In the genomic region with DNA sequence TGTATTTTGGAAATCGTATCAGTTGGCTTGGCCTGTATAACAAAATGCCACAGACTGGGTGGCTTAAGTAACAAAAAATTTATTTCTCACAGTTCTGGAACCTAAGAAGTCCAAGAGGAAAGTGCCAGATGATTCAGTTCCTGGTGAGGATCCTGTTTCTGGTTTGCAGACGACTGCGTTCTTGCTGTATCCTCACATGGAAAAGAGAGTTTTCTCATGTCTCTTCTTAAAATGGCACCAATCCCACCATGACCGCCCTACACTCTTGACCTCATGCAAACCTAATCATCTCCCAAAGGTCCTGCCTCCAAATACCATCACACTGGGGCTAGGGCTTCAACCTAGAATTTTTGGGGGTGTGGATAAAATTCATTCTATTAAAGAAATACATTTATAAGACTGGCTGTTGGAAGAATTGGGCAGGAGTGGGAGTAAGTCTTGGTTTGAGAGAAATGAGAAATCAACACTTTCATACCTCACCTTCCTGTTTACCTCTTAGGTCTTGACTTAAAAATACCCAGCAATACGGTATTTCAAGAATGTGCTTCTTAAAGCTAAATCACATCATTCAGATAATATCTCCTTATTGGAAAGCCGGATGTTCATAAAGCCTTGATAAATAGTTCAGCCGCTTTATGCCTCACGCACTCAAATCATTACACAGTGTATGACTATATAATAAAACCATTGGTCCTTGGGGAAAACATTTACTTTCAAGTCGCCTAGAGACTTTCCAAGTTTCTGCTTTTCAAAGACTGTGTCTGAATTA, we compare ENCODE assay signal across 16 cellular contexts.
DNase-seq lines count a peak whose midpoint lies in the region; ATAC-seq lines count a peak whose summit lies in the region.
"Had no signal": no experiment of that assay in that cellular context is flagged by ENCODE, and none has a peak within 500 bp of the region (broad histone marks: within the 10 kb centered on the region; RNA-seq: fewer than 3 reads in every experiment).

No MANE protein-coding gene starts in this region.

- peaks cover 5% of the 10 kb centered on the region for H3K4me1 Mint-ChIP-seq in stimulated activated effector memory CD8-positive, alpha-beta T cell treated with anti-CD3 and anti-CD28 coated beads, Interleukin-12 subunit alpha, Interleukin-12 subunit beta, amount 100 ng/mL, for 72 hours

- no peaks in the 10 kb centered on the region for H3K9me3 Mint-ChIP-seq in stimulated activated effector memory CD8-positive, alpha-beta T cell treated with anti-CD3 and anti-CD28 coated beads, Interleukin-12 subunit alpha, Interleukin-12 subunit beta, amount 100 ng/mL, for 72 hours

- no peaks in the 10 kb centered on the region for H3K36me3 Mint-ChIP-seq in stimulated activated effector memory CD8-positive, alpha-beta T cell treated with anti-CD3 and anti-CD28 coated beads, Interleukin-12 subunit alpha, Interleukin-12 subunit beta, amount 100 ng/mL, for 72 hours
- H3K36me3 Mint-ChIP-seq: activated naive CD8-positive, alpha-beta T cell had no signal

- no peak for DNase-seq in activated CD4-positive, CD25-positive, alpha-beta regulatory T cell (lab: John Stamatoyannopoulos, UW)
- no peak for DNase-seq in stimulated activated effector memory CD8-positive, alpha-beta T cell treated with anti-CD3 and anti-CD28 coated beads, Interleukin-12 subunit alpha, Interleukin-12 subunit beta, amount 100 ng/mL, for 72 hours (ENCODE audit: low spot score in 2 of 2)
- DNase-seq in activated T-cell treated with anti-CD3 and anti-CD28 coated beads for 4 hours (no peak), medulla oblongata (ENCODE audit: extremely low spot score) (no peak), DMS79 (lab: John Stamatoyannopoulos, UW) (no peak)
- DNase-seq: activated CD4-positive, alpha-beta T cell treated with anti-CD3 and anti-CD28 coated beads, Interleukin-2, amount 50 U/mL, for 4 hours; colonic mucosa; HCEC 1CT; NCI-H2107; right lobe of liver; T-helper 1 cell had no signal

- no peak overlapping the region for H3K27ac Mint-ChIP-seq in stimulated activated effector memory CD8-positive, alpha-beta T cell treated with anti-CD3 and anti-CD28 coated beads, Interleukin-12 subunit alpha, Interleukin-12 subunit beta, amount 100 ng/mL, for 72 hours
- H3K27ac Mint-ChIP-seq: activated naive CD8-positive, alpha-beta T cell had no signal

- peak; percentile 41 to 67 for ATAC-seq in activated CD4-positive, CD25-positive, alpha-beta regulatory T cell treated with anti-CD3 and anti-CD28 coated beads, Interleukin-2, amount 50 U/mL, for 24 hours
- ATAC-seq in HG02610 (IDR thresholded peaks at IDR 0.05; ENCODE audit: unreplicated experiment) (peak; percentile 58), HG03439 (IDR thresholded peaks at IDR 0.05; ENCODE audit: unreplicated experiment) (peak; percentile 62)
- peak; percentile 55 for ATAC-seq in stimulated activated effector memory CD8-positive, alpha-beta T cell treated with anti-CD3 and anti-CD28 coated beads, Interleukin-12 subunit alpha, Interleukin-12 subunit beta, amount 100 ng/mL, for 72 hours
- ATAC-seq: K562, right lobe of liver had no signal

- H3K4me3 Mint-ChIP-seq in stimulated activated effector memory CD8-positive, alpha-beta T cell treated with anti-CD3 and anti-CD28 coated beads, Interleukin-12 subunit alpha, Interleukin-12 subunit beta, amount 100 ng/mL, for 72 hours: no peak overlapping the region
- H3K4me3 Mint-ChIP-seq: activated naive CD8-positive, alpha-beta T cell had no signal
